ENCODE assay signal across 10 cellular contexts in genomic region chr9:114953917-114954316, GRCh38. TPM values are rescaled to one million over a fixed set of nuclear protein-coding genes. Genes with fewer than 3 reads are reported as not detected.
DNase-seq lines count a peak whose midpoint lies in the region; ATAC-seq and TF ChIP-seq lines count a peak whose summit lies in the region.
"Had no signal": no experiment of that assay in that cellular context is flagged by ENCODE, and none has a peak within 500 bp of the region (broad histone marks: within the 10 kb centered on the region; RNA-seq: fewer than 3 reads in every experiment).

No MANE protein-coding gene starts in this region.

- intact Hi-C loops in activated T-helper 1 cell treated with anti-CD3 and anti-CD28 coated beads, Interleukin-12 subunit alpha, Interleukin-12 subunit beta, Interleukin-2, Interleukin-4 antibody, amounts not matched to agents 30 ng/mL and 10 ng/mL and 1 ng/mL, durations not matched to agents 14 hours and 24 hours and 36 hours (cut with micrococcal nuclease) = loop anchor here (10.0 kb wide), 1 partner anchor 1729 kb away; the partner anchor contains the start of genes FKBP15 and SLC31A1
- intact Hi-C loops in testis (cut with DNase I; ENCODE audit: low total_unique reads) = no loop called here

- ATAC-seq in GM19328 (IDR thresholded peaks at IDR 0.05; ENCODE audit: unreplicated experiment) (no peak), GM19023 (IDR thresholded peaks at IDR 0.05; ENCODE audit: unreplicated experiment) (no peak)
- no peak for ATAC-seq in stimulated activated memory B cell treated with anti-CD40 and anti-IgM and Interleukin-4, amounts not matched to agents 10 μg/mL and 1 μg/mL and 100 μg/mL, for 72 hours

- peaks cover 4% of the 10 kb centered on the region for H3K9me3 Mint-ChIP-seq in T-helper 2 cell treated with Interferon-gamma antibody and Interleukin-4, amounts not matched to agents 5 μg/mL and 100 μg/mL, for 36 hours
- peaks cover 3% of the 10 kb centered on the region for H3K9me3 Mint-ChIP-seq in activated T-helper 1 cell treated with anti-CD3 and anti-CD28 coated beads, Interleukin-12 subunit alpha, Interleukin-12 subunit beta, Interleukin-2, Interleukin-4 antibody, amounts not matched to agents 30 ng/mL and 10 ng/mL and 1 ng/mL, durations not matched to agents 14 hours and 24 hours and 36 hours
- peaks cover 3% of the 10 kb centered on the region for H3K9me3 Mint-ChIP-seq in stimulated activated memory B cell treated with anti-CD40 and anti-IgM and Interleukin-4, amounts not matched to agents 10 μg/mL and 1 μg/mL and 100 μg/mL, for 72 hours

- no peak for TF ChIP-seq POLR2A in testis (IDR thresholded peaks at IDR 0.05)

- H3K36me3 ChIP-seq in right atrium auricular region = no peaks in the 10 kb centered on the region
- H3K36me3 ChIP-seq in testis (ENCODE audit: low read depth, missing control alignments) = no peaks in the 10 kb centered on the region

- H3K27ac ChIP-seq in right atrium auricular region = peak overlapping the region in 1 of 2 donors; percentile 35
- H3K27ac ChIP-seq in testis = no peak overlapping the region

- peaks cover under 1% of the 10 kb centered on the region for H3K36me3 Mint-ChIP-seq in T-helper 2 cell treated with Interferon-gamma antibody and Interleukin-4, amounts not matched to agents 5 μg/mL and 100 μg/mL, for 36 hours (ENCODE audit: low read depth)
- peaks cover 8% of the 10 kb centered on the region for H3K36me3 Mint-ChIP-seq in activated T-helper 1 cell treated with anti-CD3 and anti-CD28 coated beads, Interleukin-12 subunit alpha, Interleukin-12 subunit beta, Interleukin-2, Interleukin-4 antibody, amounts not matched to agents 30 ng/mL and 10 ng/mL and 1 ng/mL, durations not matched to agents 14 hours and 24 hours and 36 hours (ENCODE audit: low read depth)
- peaks cover under 1% of the 10 kb centered on the region for H3K36me3 Mint-ChIP-seq in stimulated activated memory B cell treated with anti-CD40 and anti-IgM and Interleukin-4, amounts not matched to agents 10 μg/mL and 1 μg/mL and 100 μg/mL, for 72 hours

- WGBS in testis, 2 donors = 74 to 79% methylated on average over 6 to 7 of the region's 7 CpGs

- peaks cover 28% of the 10 kb centered on the region for H3K4me1 Mint-ChIP-seq in T-helper 2 cell treated with Interferon-gamma antibody and Interleukin-4, amounts not matched to agents 5 μg/mL and 100 μg/mL, for 36 hours (ENCODE audit: low read depth)
- peaks cover 53% of the 10 kb centered on the region for H3K4me1 Mint-ChIP-seq in activated T-helper 1 cell treated with anti-CD3 and anti-CD28 coated beads, Interleukin-12 subunit alpha, Interleukin-12 subunit beta, Interleukin-2, Interleukin-4 antibody, amounts not matched to agents 30 ng/mL and 10 ng/mL and 1 ng/mL, durations not matched to agents 14 hours and 24 hours and 36 hours (ENCODE audit: low read depth)
- peaks cover 21% of the 10 kb centered on the region for H3K4me1 Mint-ChIP-seq in stimulated activated memory B cell treated with anti-CD40 and anti-IgM and Interleukin-4, amounts not matched to agents 10 μg/mL and 1 μg/mL and 100 μg/mL, for 72 hours

- H3K4me3 ChIP-seq in right atrium auricular region (no peak overlapping the region), testis (no peak overlapping the region)

- TF ChIP-seq CTCF in right atrium auricular region (IDR thresholded peaks at IDR 0.05) (no peak), testis (IDR thresholded peaks at IDR 0.05) (no peak)

- H3K27ac Mint-ChIP-seq in T-helper 2 cell treated with Interferon-gamma antibody and Interleukin-4, amounts not matched to agents 5 μg/mL and 100 μg/mL, for 36 hours = no peak overlapping the region
- peak overlapping the region; percentile 35 for H3K27ac Mint-ChIP-seq in activated T-helper 1 cell treated with anti-CD3 and anti-CD28 coated beads, Interleukin-12 subunit alpha, Interleukin-12 subunit beta, Interleukin-2, Interleukin-4 antibody, amounts not matched to agents 30 ng/mL and 10 ng/mL and 1 ng/mL, durations not matched to agents 14 hours and 24 hours and 36 hours
- H3K27ac Mint-ChIP-seq in stimulated activated memory B cell treated with anti-CD40 and anti-IgM and Interleukin-4, amounts not matched to agents 10 μg/mL and 1 μg/mL and 100 μg/mL, for 72 hours = no peak overlapping the region
- H3K27ac Mint-ChIP-seq: B cell had no signal

- DNase-seq in T-helper 2 cell treated with Interferon-gamma antibody and Interleukin-4, amounts not matched to agents 5 μg/mL and 100 μg/mL, for 36 hours (ENCODE audit: low spot score) = peak; percentile 29
- DNase-seq in T-helper 2 cell (no peak), right atrium auricular region (ENCODE audit: low spot score) (peak; percentile 74), testis (peak; percentile 14)
- DNase-seq in activated T-helper 1 cell treated with anti-CD3 and anti-CD28 coated beads, Interleukin-12 subunit alpha, Interleukin-12 subunit beta, Interleukin-2, Interleukin-4 antibody, amounts not matched to agents 30 ng/mL and 10 ng/mL and 1 ng/mL, durations not matched to agents 14 hours and 24 hours and 36 hours (ENCODE audit: low spot score) = no peak

- H3K4me3 Mint-ChIP-seq in T-helper 2 cell treated with Interferon-gamma antibody and Interleukin-4, amounts not matched to agents 5 μg/mL and 100 μg/mL, for 36 hours = no peak overlapping the region
- no peak overlapping the region for H3K4me3 Mint-ChIP-seq in activated T-helper 1 cell treated with anti-CD3 and anti-CD28 coated beads, Interleukin-12 subunit alpha, Interleukin-12 subunit beta, Interleukin-2, Interleukin-4 antibody, amounts not matched to agents 30 ng/mL and 10 ng/mL and 1 ng/mL, durations not matched to agents 14 hours and 24 hours and 36 hours
- no peak overlapping the region for H3K4me3 Mint-ChIP-seq in stimulated activated memory B cell treated with anti-CD40 and anti-IgM and Interleukin-4, amounts not matched to agents 10 μg/mL and 1 μg/mL and 100 μg/mL, for 72 hours
- H3K4me3 Mint-ChIP-seq: B cell had no signal

- H3K27me3 Mint-ChIP-seq in T-helper 2 cell treated with Interferon-gamma antibody and Interleukin-4, amounts not matched to agents 5 μg/mL and 100 μg/mL, for 36 hours (ENCODE audit: low read depth) = peaks cover 4% of the 10 kb centered on the region
- H3K27me3 Mint-ChIP-seq in activated T-helper 1 cell treated with anti-CD3 and anti-CD28 coated beads, Interleukin-12 subunit alpha, Interleukin-12 subunit beta, Interleukin-2, Interleukin-4 antibody, amounts not matched to agents 30 ng/mL and 10 ng/mL and 1 ng/mL, durations not matched to agents 14 hours and 24 hours and 36 hours (ENCODE audit: insufficient read depth) = no peaks in the 10 kb centered on the region
- H3K27me3 Mint-ChIP-seq in stimulated activated memory B cell treated with anti-CD40 and anti-IgM and Interleukin-4, amounts not matched to agents 10 μg/mL and 1 μg/mL and 100 μg/mL, for 72 hours = peaks cover 44% of the 10 kb centered on the region

- H3K4me1 ChIP-seq in right atrium auricular region = peaks cover 0 to 3% of the 10 kb centered on the region in 2 donors
- H3K4me1 ChIP-seq in testis = no peaks in the 10 kb centered on the region

- no peaks in the 10 kb centered on the region for H3K9me3 ChIP-seq in right atrium auricular region
- H3K9me3 ChIP-seq in testis = no peaks in the 10 kb centered on the region

- no peaks in the 10 kb centered on the region for H3K27me3 ChIP-seq in right atrium auricular region
- H3K27me3 ChIP-seq in testis = no peaks in the 10 kb centered on the region

RNA-seq across cellular contexts. Expression of gene TNFSF8, which starts 23.5 kb away (rescaled TPM):
- total RNA-seq in activated T-helper 1 cell treated with anti-CD3 and anti-CD28 coated beads, Interleukin-12 subunit alpha, Interleukin-12 subunit beta, Interleukin-2, Interleukin-4 antibody, amounts not matched to agents 30 ng/mL and 10 ng/mL and 1 ng/mL, durations not matched to agents 14 hours and 24 hours and 36 hours = 200 and 207 TPM in 2 replicates
- total RNA-seq in right atrium auricular region = 1 to 10 TPM in 1 of 2 donors, under 1 TPM in 1; 0.22 to 1.7 TPM
- total RNA-seq in testis = 1 to 10 TPM in 1 of 2 donors, under 1 TPM in 1; 0.63 to 1.1 TPM
- polyA plus RNA-seq in testis (ENCODE audit: insufficient read depth, low read depth, low replicate concordance) = 1.3 TPM
- total RNA-seq: H1 had no signal
- polyA plus RNA-seq: H1 had no signal

Comparison
In these comparisons a context has a peak if more than half of its experiments do, and no peak if none do; other contexts are left out.
1. DNase-seq: peak in T-helper 2 cell treated with Interferon-gamma antibody and Interleukin-4, amounts not matched to agents 5 μg/mL and 100 μg/mL, for 36 hours (single experiment), right atrium auricular region (single experiment) and testis (single experiment); none in T-helper 2 cell (0 of 5) and activated T-helper 1 cell treated with anti-CD3 and anti-CD28 coated beads, Interleukin-12 subunit alpha, Interleukin-12 subunit beta, Interleukin-2, Interleukin-4 antibody, amounts not matched to agents 30 ng/mL and 10 ng/mL and 1 ng/mL, durations not matched to agents 14 hours and 24 hours and 36 hours (single experiment).
2. RNA of gene TNFSF8, which starts 23.5 kb away (total RNA-seq): 200 to 207 TPM in activated T-helper 1 cell treated with anti-CD3 and anti-CD28 coated beads, Interleukin-12 subunit alpha, Interleukin-12 subunit beta, Interleukin-2, Interleukin-4 antibody, amounts not matched to agents 30 ng/mL and 10 ng/mL and 1 ng/mL, durations not matched to agents 14 hours and 24 hours and 36 hours; 0.22 to 1.7 TPM in right atrium auricular region and 0.63 to 1.1 TPM in testis; every median in the first group is over 10 times any median in the second.